ENCODE assay signal across 8 cellular contexts in genomic region chr1:209747580-209748262, GRCh38. TPM values are rescaled to one million over a fixed set of nuclear protein-coding genes. Genes with fewer than 3 reads are reported as not detected.
DNase-seq lines count a peak whose midpoint lies in the region; ATAC-seq and TF ChIP-seq lines count a peak whose summit lies in the region.

No MANE protein-coding gene starts in this region.

- DNase-seq in ELF-1 (ENCODE audit: low read depth, low spot score) (peak; percentile 99), GOT3 (lab: John Stamatoyannopoulos, UW) (peak; percentile 89), LHCN-M2 (ENCODE audit: low read depth) (peak; percentile 88), cerebellar cortex (ENCODE audit: low spot score) (peak; percentile 80), kidney epithelial cell (ENCODE audit: low read depth) (peak; percentile 88), DMS153 treated with DMSO at 0.1 percent for 48 hours (lab: John Stamatoyannopoulos, UW; ENCODE audit: unreplicated experiment) (no peak)
- peak; percentile 93 for DNase-seq in stimulated activated CD4-positive, alpha-beta T cell treated with anti-CD3 and anti-CD28 coated beads, Interleukin-15, amount 100 ng/mL, for 24 hours

- peak; percentile 64 to 72 for ATAC-seq in activated CD4-positive, CD25-positive, alpha-beta regulatory T cell treated with anti-CD3 and anti-CD28 coated beads, Interleukin-2, amount 50 U/mL, for 24 hours

- no peak overlapping the region for H3K4me3 ChIP-seq in kidney epithelial cell (ENCODE audit: low read depth, low read length)

- no peaks in the 10 kb centered on the region for H3K36me3 ChIP-seq in kidney epithelial cell (ENCODE audit: control insufficient read depth, insufficient read depth, low read length)

- TF ChIP-seq CTCF in kidney epithelial cell (IDR thresholded peaks at IDR 0.05; ENCODE audit: insufficient read depth, low read length, poor library complexity, severe bottlenecking): peak; percentile 81

- H3K27me3 ChIP-seq in kidney epithelial cell (ENCODE audit: control insufficient read depth, insufficient read depth, low read length): no peaks in the 10 kb centered on the region

RNA-seq across cellular contexts. Expression of gene TRAF3IP3, which starts 8.1 kb away (rescaled TPM):
- total RNA-seq in LHCN-M2 (2014; rRNA removed) (not detected in 2 replicates), kidney epithelial cell (not detected in 2 replicates)
- polyA plus RNA-seq in LHCN-M2 (2012): not detected

RNA-seq across cellular contexts. Expression of gene C1orf74, which starts 36.6 kb away (rescaled TPM):
- total RNA-seq in LHCN-M2 (2014; rRNA removed): 2.7 and 3.1 TPM in 2 replicates
- 1.7 TPM for polyA plus RNA-seq in LHCN-M2 (2012)
- 12.4 and 12.7 TPM in 2 replicates for total RNA-seq in kidney epithelial cell

RNA-seq across cellular contexts. Expression of gene HSD11B1, which starts 43.1 kb away (rescaled TPM):
- total RNA-seq in LHCN-M2 (2014; rRNA removed) (not detected in 2 replicates), kidney epithelial cell (2.0 and 2.1 TPM in 2 replicates)
- not detected for polyA plus RNA-seq in LHCN-M2 (2012)

RNA-seq across cellular contexts. Expression of gene IRF6, which starts 58.2 kb away (rescaled TPM):
- total RNA-seq in LHCN-M2 (2014; rRNA removed): not detected in 2 replicates
- polyA plus RNA-seq in LHCN-M2 (2012): not detected
- total RNA-seq in kidney epithelial cell: 90.1 and 99.7 TPM in 2 replicates
